In the genomic region with DNA sequence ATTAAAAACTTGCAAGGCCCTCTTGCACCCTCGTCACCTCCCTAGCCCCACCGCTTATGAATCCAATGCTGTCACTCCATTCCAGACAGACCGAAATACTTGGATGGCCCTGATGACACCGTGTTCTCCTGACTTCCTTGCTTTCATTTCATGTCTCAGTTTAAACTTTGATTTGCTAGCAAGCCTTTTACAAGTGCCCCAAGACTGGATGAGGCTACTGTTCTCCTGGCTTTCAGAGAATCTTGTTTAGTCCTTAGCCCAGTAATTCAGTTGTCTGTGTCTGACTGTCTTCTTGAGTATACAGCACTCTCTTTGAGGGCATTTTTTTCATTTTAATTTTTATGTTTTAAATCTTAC, we compare ENCODE assay signal across 9 cellular contexts. TPM values are rescaled to one million over a fixed set of nuclear protein-coding genes. Genes with fewer than 3 reads are reported as not detected.
DNase-seq lines count a peak whose midpoint lies in the region; ATAC-seq, FAIRE-seq and TF ChIP-seq lines count a peak whose summit lies in the region.
"Had no signal": no experiment of that assay in that cellular context is flagged by ENCODE, and none has a peak within 500 bp of the region (broad histone marks: within the 10 kb centered on the region; RNA-seq: fewer than 3 reads in every experiment).

No MANE protein-coding gene starts in this region.

- H3K9me3 ChIP-seq in ascending aorta (no peaks in the 10 kb centered on the region), mucosa of rectum (ENCODE audit: control insufficient read depth in 2 of 2, low read length in 2 of 2) (no peaks in the 10 kb centered on the region)

- TF ChIP-seq POLR2A in GM12891 (IDR thresholded peaks at IDR 0.05; ENCODE audit: low read depth, low read length), result no peak

- H3K4me1 ChIP-seq in ascending aorta, result peaks cover 0 to 3% of the 10 kb centered on the region in 2 donors
- peaks cover 0 to 3% of the 10 kb centered on the region in 2 donors for H3K4me1 ChIP-seq in mucosa of rectum (ENCODE audit: control insufficient read depth in 2 of 2, insufficient read depth in 2 of 2, low read length in 2 of 2)

- peak; percentile 20 for ATAC-seq in GM18868 (IDR thresholded peaks at IDR 0.05; ENCODE audit: unreplicated experiment)
- ATAC-seq in HG02884 (IDR thresholded peaks at IDR 0.05; ENCODE audit: unreplicated experiment), result peak; percentile 16

- H3K36me3 ChIP-seq in ascending aorta (no peaks in the 10 kb centered on the region), mucosa of rectum (ENCODE audit: control insufficient read depth in 2 of 2, insufficient read depth in 2 of 2, low read length in 2 of 2) (no peaks in the 10 kb centered on the region)

- H3K27ac ChIP-seq in ascending aorta (peak overlapping the region; percentile 74 to 76), mucosa of rectum (ENCODE audit: low read depth in 2 of 2, low read length in 2 of 2) (peak overlapping the region in 1 of 2 donors; percentile 59)

- FAIRE-seq in GM12891 (lab: Jason Lieb, UNC), result no peak

- H3K9ac ChIP-seq in mucosa of rectum (ENCODE audit: low read depth in 1 of 2, low read length in 2 of 2), result no peak overlapping the region

- H3K4me3 ChIP-seq in ascending aorta (peak overlapping the region; percentile 46 to 58), mucosa of rectum (ENCODE audit: low read length in 2 of 2) (peak overlapping the region; percentile 40 to 68)

- no peaks in the 10 kb centered on the region for H3K27me3 ChIP-seq in ascending aorta
- H3K27me3 ChIP-seq in mucosa of rectum (ENCODE audit: control insufficient read depth in 2 of 2, insufficient read depth in 2 of 2, low read length in 2 of 2), result no peaks in the 10 kb centered on the region

- TF ChIP-seq CTCF in ascending aorta (IDR thresholded peaks at IDR 0.05), result no peak

- DNase-seq in ascending aorta (ENCODE audit: low spot score in 2 of 2) (no peak), NCI-H510A treated with DMSO at 0.1 percent for 48 hours (lab: John Stamatoyannopoulos, UW) (no peak), NCI-H2227 (lab: John Stamatoyannopoulos, UW; ENCODE audit: unreplicated experiment) (no peak), NCI-H524 treated with DMSO at 0.1 percent for 48 hours (lab: John Stamatoyannopoulos, UW) (no peak), GM12891 (ENCODE audit: insufficient read length, low spot score) (no peak)

- intact Hi-C loops in ascending aorta (cut with DNase I), result no loop called here

TF ChIP-seq in GM12891, 5 proteins besides CTCF, POLR2A, EP300 and RAD21:
- TF ChIP-seq POLR2AphosphoS5 (IDR thresholded peaks at IDR 0.05; ENCODE audit: low read depth, low read length), result no peak
- TF ChIP-seq TAF1 (IDR thresholded peaks at IDR 0.05; ENCODE audit: low read depth, low read length), result no peak
- TF ChIP-seq POU2F2 (IDR thresholded peaks at IDR 0.05; ENCODE audit: low read depth, low read length), result no peak
- no peak for TF ChIP-seq SPI1 (IDR thresholded peaks at IDR 0.05; ENCODE audit: low read depth, low read length)
- TF ChIP-seq PAX5 (IDR thresholded peaks at IDR 0.05; ENCODE audit: insufficient read depth, low read length, severe bottlenecking), result no peak

RNA-seq across cellular contexts. Expression of gene IFI44L, which starts 0.8 kb away (rescaled TPM):
- 19.5 TPM for total RNA-seq in ascending aorta
- 114 TPM for polyA plus RNA-seq in GM12891 (2012; ENCODE audit: low read depth, missing spikeins)
- total RNA-seq: HT1080 had no signal

RNA-seq across cellular contexts. Expression of gene IFI44, which starts 30.2 kb away (rescaled TPM):
- total RNA-seq in ascending aorta, result 5.9 TPM
- polyA plus RNA-seq in GM12891 (2012; ENCODE audit: low read depth, missing spikeins), result 57.7 TPM
